ENCODE assay signal across 28 cellular contexts in the genomic region with DNA sequence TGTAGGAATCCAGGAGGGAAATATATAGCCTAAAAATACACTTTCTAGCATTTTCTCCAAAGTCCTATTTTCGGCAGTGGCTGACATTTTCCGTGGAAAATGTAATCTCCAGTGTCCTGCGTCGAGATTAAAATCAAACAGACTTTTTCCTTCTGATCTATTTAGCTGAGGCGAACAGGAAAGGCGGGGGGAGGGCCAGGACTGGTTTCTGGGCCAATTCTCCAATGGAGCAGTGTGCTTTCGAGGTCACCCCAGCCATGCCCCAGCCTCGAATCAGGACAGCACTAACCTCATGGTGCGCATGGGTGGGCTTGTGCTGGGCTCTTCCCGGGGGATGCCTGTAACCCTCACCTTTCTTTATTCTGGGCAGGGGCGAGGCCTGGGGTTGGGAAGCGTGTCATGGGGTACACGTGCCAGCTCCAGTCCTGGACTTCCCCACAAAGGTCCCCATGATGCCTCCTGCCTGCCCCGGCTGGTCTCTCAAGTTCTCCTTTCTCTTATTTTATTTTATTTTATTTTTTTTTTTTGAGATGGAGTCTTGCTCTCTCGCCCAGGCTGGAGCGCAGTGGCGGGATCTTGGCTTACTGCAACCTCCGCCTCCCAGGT. TPM values are rescaled to one million over a fixed set of nuclear protein-coding genes. Genes with fewer than 3 reads are reported as not detected.
DNase-seq lines count a peak whose midpoint lies in the region; ATAC-seq and TF ChIP-seq lines count a peak whose summit lies in the region.
"Had no signal": no experiment of that assay in that cellular context is flagged by ENCODE, and none has a peak within 500 bp of the region (broad histone marks: within the 10 kb centered on the region; RNA-seq: fewer than 3 reads in every experiment).

No MANE protein-coding gene starts in this region.

- ATAC-seq in naive thymus-derived CD4-positive, alpha-beta T cell: no peak
- ATAC-seq in GM19463 (IDR thresholded peaks at IDR 0.05; ENCODE audit: unreplicated experiment): no peak
- ATAC-seq: A549; stimulated activated naive CD8-positive, alpha-beta T cell treated with anti-CD3 and anti-CD28 coated beads, Interleukin-15, Interleukin-2, amounts not matched to agents 100 U/mL and 50 U/mL, for 24 hours; upper lobe of right lung had no signal

- no peak overlapping the region for H3K4me3 ChIP-seq in naive thymus-derived CD4-positive, alpha-beta T cell (ENCODE audit: low read length)
- H3K4me3 ChIP-seq: A549, dorsolateral prefrontal cortex, esophagus squamous epithelium, lung, upper lobe of right lung had no signal

- peaks cover 40% of the 10 kb centered on the region for H3K4me1 Mint-ChIP-seq in activated naive CD4-positive, alpha-beta T cell treated with anti-CD3 and anti-CD28 coated beads for 36 hours (ENCODE audit: low read depth)
- peaks cover 21% of the 10 kb centered on the region for H3K4me1 Mint-ChIP-seq in CD14-positive monocyte
- H3K4me1 Mint-ChIP-seq in naive thymus-derived CD4-positive, alpha-beta T cell: peaks cover 27 to 44% (median 39%) of the 10 kb centered on the region in 7 donors

- no peaks in the 10 kb centered on the region for H3K9me3 ChIP-seq in naive thymus-derived CD4-positive, alpha-beta T cell (ENCODE audit: control insufficient read depth in 2 of 3, low read length in 3 of 3)
- H3K9me3 ChIP-seq: A549, esophagus squamous epithelium, upper lobe of right lung had no signal

- TF ChIP-seq CTCF in CD14-positive monocyte (IDR thresholded peaks at IDR 0.05): no peak
- TF ChIP-seq CTCF in VCaP (conservative IDR thresholded peaks at IDR 0.05): no peak

- H3K27ac ChIP-seq in VCaP: peak overlapping the region; percentile 2; the same call in 1 of the 2 replicates
- H3K27ac ChIP-seq in naive thymus-derived CD4-positive, alpha-beta T cell (ENCODE audit: low read depth, low read length): peak overlapping the region; percentile 14
- H3K27ac ChIP-seq: A549, esophagus squamous epithelium, parathyroid adenoma, upper lobe of right lung had no signal

- no peaks in the 10 kb centered on the region for H3K27me3 ChIP-seq in naive thymus-derived CD4-positive, alpha-beta T cell (ENCODE audit: control insufficient read depth in 2 of 2, insufficient read depth in 2 of 2, low read length in 2 of 2)
- H3K27me3 ChIP-seq: dorsolateral prefrontal cortex, esophagus squamous epithelium, upper lobe of right lung had no signal

- H3K4me1 ChIP-seq in naive thymus-derived CD4-positive, alpha-beta T cell (ENCODE audit: control insufficient read depth in 2 of 2, insufficient read depth in 2 of 2, low read length in 2 of 2): peaks cover 14 to 28% of the 10 kb centered on the region in 2 donors
- H3K4me1 ChIP-seq: parathyroid adenoma had no signal

- H3K36me3 Mint-ChIP-seq in activated naive CD4-positive, alpha-beta T cell treated with anti-CD3 and anti-CD28 coated beads for 36 hours (ENCODE audit: low read depth): peaks cover 3% of the 10 kb centered on the region
- H3K36me3 Mint-ChIP-seq in CD14-positive monocyte: peaks cover 41 to 55% of the 10 kb centered on the region in 2 donors
- peaks cover 0 to 8% (median 0%) of the 10 kb centered on the region in 5 donors for H3K36me3 Mint-ChIP-seq in naive thymus-derived CD4-positive, alpha-beta T cell
- H3K36me3 Mint-ChIP-seq: brain had no signal

- peak overlapping the region; percentile 31 for H3K27ac Mint-ChIP-seq in activated naive CD4-positive, alpha-beta T cell treated with anti-CD3 and anti-CD28 coated beads for 36 hours
- H3K27ac Mint-ChIP-seq in CD14-positive monocyte: peak overlapping the region in 5 of 7 donors; percentile 55 to 71 (median 61)
- H3K27ac Mint-ChIP-seq in naive thymus-derived CD4-positive, alpha-beta T cell: peak overlapping the region in 4 of 9 donors; percentile 32 to 62 (median 49)

- intact Hi-C loops in activated naive CD4-positive, alpha-beta T cell treated with anti-CD3 and anti-CD28 coated beads for 36 hours (cut with micrococcal nuclease): no loop called here
- intact Hi-C loops in CD14-positive monocyte (cut with micrococcal nuclease): no loop called here
- intact Hi-C loops in naive thymus-derived CD4-positive, alpha-beta T cell (cut with micrococcal nuclease): no loop called here

- H3K27me3 Mint-ChIP-seq in activated naive CD4-positive, alpha-beta T cell treated with anti-CD3 and anti-CD28 coated beads for 36 hours (ENCODE audit: low read depth): no peaks in the 10 kb centered on the region
- H3K27me3 Mint-ChIP-seq in CD14-positive monocyte (ENCODE audit: low read depth in 3 of 3): no peaks in the 10 kb centered on the region
- H3K27me3 Mint-ChIP-seq in naive thymus-derived CD4-positive, alpha-beta T cell: no peaks in the 10 kb centered on the region

- H3K9me3 Mint-ChIP-seq in activated naive CD4-positive, alpha-beta T cell treated with anti-CD3 and anti-CD28 coated beads for 36 hours: no peaks in the 10 kb centered on the region
- H3K9me3 Mint-ChIP-seq in CD14-positive monocyte: no peaks in the 10 kb centered on the region
- H3K9me3 Mint-ChIP-seq in naive thymus-derived CD4-positive, alpha-beta T cell: no peaks in the 10 kb centered on the region

- no peak overlapping the region for H3K4me3 Mint-ChIP-seq in activated naive CD4-positive, alpha-beta T cell treated with anti-CD3 and anti-CD28 coated beads for 36 hours
- H3K4me3 Mint-ChIP-seq in CD14-positive monocyte: no peak overlapping the region
- no peak overlapping the region for H3K4me3 Mint-ChIP-seq in naive thymus-derived CD4-positive, alpha-beta T cell
- H3K4me3 Mint-ChIP-seq: brain had no signal

- CTCF ChIA-PET in activated naive CD4-positive, alpha-beta T cell treated with anti-CD3 and anti-CD28 coated beads for 36 hours (lab: Charles Lee): interaction anchor here (0.7 kb wide), 1 partner anchor 42 kb away, joined by 3 read pairs; no protein-coding TSS in a partner anchor
- CTCF ChIA-PET in naive thymus-derived CD4-positive, alpha-beta T cell (lab: Charles Lee): interaction anchor here (0.6 kb wide), 1 partner anchor 14 kb away, joined by 3 read pairs; no protein-coding TSS in a partner anchor

- H3K36me3 ChIP-seq in naive thymus-derived CD4-positive, alpha-beta T cell (ENCODE audit: control insufficient read depth in 2 of 3, insufficient read depth in 3 of 3, low read length in 3 of 3): peaks cover 3 to 78% (median 7%) of the 10 kb centered on the region in 3 experiments
- H3K36me3 ChIP-seq: WERI-Rb-1 had no signal

- POLR2A ChIA-PET in naive thymus-derived CD4-positive, alpha-beta T cell (lab: Charles Lee): no interaction called here

- DNase-seq in activated naive CD4-positive, alpha-beta T cell treated with anti-CD3 and anti-CD28 coated beads for 36 hours: no peak
- no peak for DNase-seq in activated naive CD4-positive, alpha-beta T cell (lab: John Stamatoyannopoulos, UW)
- DNase-seq in CD14-positive monocyte (ENCODE audit: low spot score) (no peak), DMS 273 (lab: John Stamatoyannopoulos, UW; ENCODE audit: unreplicated experiment) (no peak), nucleus accumbens (lab: John Stamatoyannopoulos, UW) (no peak)
- DNase-seq in naive thymus-derived CD4-positive, alpha-beta T cell: no peak
- DNase-seq: activated CD4-positive, alpha-beta T cell treated with anti-CD3 and anti-CD28 coated beads for 48 hours; activated gamma-delta T cell treated with Interleukin-2 at 50 U/mL for 16 hours; activated T-cell treated with anti-CD3 and anti-CD28 coated beads, Interleukin-2, amount 50 U/mL, for 1 hour; cerebellar nuclear complex; dorsolateral prefrontal cortex; esophagus squamous epithelium; foreskin melanocyte; kidney glomerular epithelial cell; NCI-H2029; NCI-H510A treated with DMSO at 0.1 percent for 48 hours; small intestine; stimulated activated naive CD8-positive, alpha-beta T cell treated with anti-CD3 and anti-CD28 coated beads, Interleukin-15, Interleukin-2, amounts not matched to agents 100 U/mL and 50 U/mL, for 24 hours; upper lobe of right lung; WERI-Rb-1 had no signal

RNA-seq across cellular contexts. Expression of gene ATP2A3, which starts 8.8 kb away (rescaled TPM):
- total RNA-seq in activated naive CD4-positive, alpha-beta T cell treated with anti-CD3 and anti-CD28 coated beads for 36 hours: 10 to 100 TPM; 75.5 to 76.4 TPM
- polyA plus RNA-seq in CD14-positive monocyte: 1 to 10 TPM; 6.9 to 9.5 TPM
- 100 to 1,000 TPM; 148 to 260 (median 237) TPM for total RNA-seq in naive thymus-derived CD4-positive, alpha-beta T cell
- polyA plus RNA-seq in naive thymus-derived CD4-positive, alpha-beta T cell: 100 to 1,000 TPM in 1 of 2 donors, 10 to 100 TPM in 1; 46.6 to 104 TPM
- polyA plus RNA-seq: neural cell had no signal

RNA-seq across cellular contexts. Expression of gene P2RX1, which starts 39.2 kb away (rescaled TPM):
- under 1 TPM; 0.10 to 0.17 TPM for total RNA-seq in activated naive CD4-positive, alpha-beta T cell treated with anti-CD3 and anti-CD28 coated beads for 36 hours
- polyA plus RNA-seq in CD14-positive monocyte: 10 to 100 TPM; 22.9 to 33.8 TPM
- total RNA-seq in naive thymus-derived CD4-positive, alpha-beta T cell: 10 to 100 TPM in 1 of 5 experiments, 1 to 10 TPM in 1, under 1 TPM in 2, not detected in 1; 0.27 to 53.7 (median 2.7) TPM
- polyA plus RNA-seq in naive thymus-derived CD4-positive, alpha-beta T cell: not detected
- total RNA-seq: G401 had no signal
- polyA plus RNA-seq: neural cell had no signal
